Comparison of ENCODE assay signal across 31 cellular contexts in the genomic region with DNA sequence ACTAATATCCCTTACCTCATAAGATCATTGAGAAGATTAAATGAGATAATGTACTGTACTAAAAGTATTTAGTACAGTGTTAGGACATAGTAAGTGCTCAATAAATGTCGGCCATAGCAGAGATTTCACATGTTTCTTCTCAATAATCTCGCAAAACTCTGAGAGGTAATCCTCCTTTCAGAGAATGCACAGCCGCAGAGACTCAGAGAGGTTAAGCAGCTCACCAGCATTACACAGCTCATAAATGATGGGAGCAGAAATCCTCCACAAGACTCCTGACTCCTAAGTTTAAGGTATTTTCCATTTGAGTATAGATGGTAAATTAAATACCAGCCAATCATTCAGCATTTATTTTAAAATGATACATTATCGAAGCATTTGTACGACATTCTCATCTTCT. TPM values are rescaled to one million over a fixed set of nuclear protein-coding genes. Genes with fewer than 3 reads are reported as not detected.
"Had no signal": no experiment of that assay in that cellular context is flagged by ENCODE, and none has a peak within 500 bp of the region (broad histone marks: within the 10 kb centered on the region; RNA-seq: fewer than 3 reads in every experiment).

No MANE protein-coding gene starts in this region.

- H3K27ac Mint-ChIP-seq: activated B cell treated with CpG ODN at 0.5 μM for 24 hours; activated CD4-positive, alpha-beta memory T cell treated with anti-CD3 and anti-CD28 coated beads, Interleukin-2, amount 10 ng/mL, durations not matched to agents 7 days and 5 days; activated CD4-positive, alpha-beta T cell treated with anti-CD3 and anti-CD28 coated beads, Interleukin-2, amount 10 ng/mL, durations not matched to agents 7 days and 5 days; activated CD8-positive, alpha-beta memory T cell treated with anti-CD3 and anti-CD28 coated beads, Interleukin-2, amount 10 ng/mL, durations not matched to agents 7 days and 5 days; activated CD8-positive, alpha-beta T cell treated with anti-CD3 and anti-CD28 coated beads, Interleukin-2, amount 10 ng/mL, durations not matched to agents 7 days and 5 days; activated naive CD4-positive, alpha-beta T cell treated with anti-CD3 and anti-CD28 coated beads, Interleukin-2, amount 10 ng/mL, durations not matched to agents 7 days and 5 days; activated naive CD4-positive, alpha-beta T cell treated with anti-CD3 and anti-CD28 coated beads, Interleukin-2, amount 50 U/mL, for 24 hours; activated naive CD8-positive, alpha-beta T cell; activated naive CD8-positive, alpha-beta T cell treated with anti-CD3 and anti-CD28 coated beads, Interleukin-2, amount 10 ng/mL, durations not matched to agents 7 days and 5 days; activated naive CD8-positive, alpha-beta T cell treated with anti-CD3 and anti-CD28 coated beads, Interleukin-2, amount 50 U/mL, for 24 hours; activated T-helper 1 cell treated with anti-CD3 and anti-CD28 coated beads, Interleukin-12 subunit alpha, Interleukin-12 subunit beta, Interleukin-2, Interleukin-4 antibody, amounts not matched to agents 30 ng/mL and 10 ng/mL and 1 ng/mL, durations not matched to agents 14 hours and 24 hours and 36 hours; activated T-helper 17 cell treated with anti-CD3 and anti-CD28 coated beads, Interleukin-2, amount 50 U/mL, for 72 hours; T-helper 1 cell treated with Interleukin-12 subunit alpha and Interleukin-12 subunit beta and Interleukin-4 antibody, amounts not matched to agents 30 μg/mL and 1 μg/mL, for 36 hours; T-helper 2 cell treated with Interferon-gamma antibody and Interleukin-4, amounts not matched to agents 5 μg/mL and 100 μg/mL, for 36 hours had no signal

- H3K9me3 Mint-ChIP-seq: activated B cell treated with CpG ODN at 0.5 μM for 24 hours; activated CD4-positive, alpha-beta memory T cell treated with anti-CD3 and anti-CD28 coated beads, Interleukin-2, amount 10 ng/mL, durations not matched to agents 7 days and 5 days; activated CD4-positive, alpha-beta T cell treated with anti-CD3 and anti-CD28 coated beads, Interleukin-2, amount 10 ng/mL, durations not matched to agents 7 days and 5 days; activated naive CD4-positive, alpha-beta T cell treated with anti-CD3 and anti-CD28 coated beads, Interleukin-2, amount 10 ng/mL, durations not matched to agents 7 days and 5 days; activated naive CD4-positive, alpha-beta T cell treated with anti-CD3 and anti-CD28 coated beads, Interleukin-2, amount 50 U/mL, for 24 hours; activated naive CD8-positive, alpha-beta T cell treated with anti-CD3 and anti-CD28 coated beads, Interleukin-2, amount 10 ng/mL, durations not matched to agents 7 days and 5 days; activated naive CD8-positive, alpha-beta T cell treated with anti-CD3 and anti-CD28 coated beads, Interleukin-2, amount 50 U/mL, for 24 hours; activated T-cell treated with anti-CD3 and anti-CD28 coated beads, Interleukin-2, amount 50 U/mL, for 4 hours; activated T-cell treated with anti-CD3 and anti-CD28 coated beads, Interleukin-2, amount 50 U/mL, for 72 hours; activated T-helper 1 cell treated with anti-CD3 and anti-CD28 coated beads, Interleukin-12 subunit alpha, Interleukin-12 subunit beta, Interleukin-2, Interleukin-4 antibody, amounts not matched to agents 30 ng/mL and 10 ng/mL and 1 ng/mL, durations not matched to agents 14 hours and 24 hours and 36 hours; activated T-helper 17 cell treated with anti-CD3 and anti-CD28 coated beads, Interleukin-2, amount 50 U/mL, for 72 hours; central memory CD8-positive, alpha-beta T cell; T-helper 1 cell treated with Interleukin-12 subunit alpha and Interleukin-12 subunit beta and Interleukin-4 antibody, amounts not matched to agents 30 μg/mL and 1 μg/mL, for 36 hours; T-helper 2 cell treated with Interferon-gamma antibody and Interleukin-4, amounts not matched to agents 5 μg/mL and 100 μg/mL, for 36 hours had no signal

- H3K4me1 Mint-ChIP-seq: activated CD4-positive, alpha-beta T cell treated with anti-CD3 and anti-CD28 coated beads, Interleukin-2, amount 10 ng/mL, durations not matched to agents 7 days and 5 days; activated naive CD4-positive, alpha-beta T cell treated with anti-CD3 and anti-CD28 coated beads, Interleukin-2, amount 50 U/mL, for 24 hours; activated naive CD8-positive, alpha-beta T cell treated with anti-CD3 and anti-CD28 coated beads, Interleukin-2, amount 50 U/mL, for 24 hours; activated T-helper 17 cell treated with anti-CD3 and anti-CD28 coated beads, Interleukin-2, amount 50 U/mL, for 72 hours; central memory CD8-positive, alpha-beta T cell had no signal

- H3K27me3 ChIP-seq: ascending aorta, cardiac muscle cell had no signal

- DNase-seq: activated B cell treated with CpG ODN at 0.5 μM for 24 hours; activated CD4-positive, alpha-beta memory T cell treated with anti-CD3 and anti-CD28 coated beads, Interleukin-2, amount 10 ng/mL, durations not matched to agents 7 days and 5 days; activated CD4-positive, alpha-beta T cell treated with anti-CD3 and anti-CD28 coated beads for 4 hours; activated CD4-positive, alpha-beta T cell treated with anti-CD3 and anti-CD28 coated beads, Interleukin-2, amount 10 ng/mL, durations not matched to agents 7 days and 5 days; activated CD4-positive, alpha-beta T cell treated with anti-CD3 and anti-CD28 coated beads, Interleukin-2, amount 50 U/mL, for 48 hours; activated CD4-positive, CD25-positive, alpha-beta regulatory T cell treated with anti-CD3 and anti-CD28 coated beads, Interleukin-2, amount 50 U/mL, for 72 hours; activated CD8-positive, alpha-beta memory T cell treated with anti-CD3 and anti-CD28 coated beads for 24 hours; activated CD8-positive, alpha-beta memory T cell treated with anti-CD3 and anti-CD28 coated beads, Interleukin-2, amount 10 ng/mL, durations not matched to agents 7 days and 5 days; activated CD8-positive, alpha-beta T cell treated with anti-CD3 and anti-CD28 coated beads, Interleukin-2, amount 10 ng/mL, durations not matched to agents 7 days and 5 days; activated gamma-delta T cell; activated naive CD4-positive, alpha-beta T cell treated with anti-CD3 and anti-CD28 coated beads, Interleukin-2, amount 10 ng/mL, durations not matched to agents 7 days and 5 days; activated naive CD4-positive, alpha-beta T cell treated with Interleukin-2 at 50 U/mL for 16 hours; activated naive CD8-positive, alpha-beta T cell treated with anti-CD3 and anti-CD28 coated beads, Interleukin-2, amount 10 ng/mL, durations not matched to agents 7 days and 5 days; activated naive CD8-positive, alpha-beta T cell treated with anti-CD3 and anti-CD28 coated beads, Interleukin-2, amount 50 U/mL, for 24 hours; activated T-cell treated with anti-CD3 and anti-CD28 coated beads for 4 hours; activated T-cell treated with anti-CD3 and anti-CD28 coated beads, Interleukin-2, amount 50 U/mL, for 1 hour; activated T-cell treated with anti-CD3 and anti-CD28 coated beads, Interleukin-2, amount 50 U/mL, for 4 hours; activated T-cell treated with anti-CD3 and anti-CD28 coated beads, Interleukin-2, amount 50 U/mL, for 72 hours; amygdala; T-helper 9 cell had no signal

- H3K27me3 Mint-ChIP-seq: activated B cell treated with CpG ODN at 0.5 μM for 24 hours; activated naive CD4-positive, alpha-beta T cell treated with anti-CD3 and anti-CD28 coated beads, Interleukin-2, amount 50 U/mL, for 24 hours had no signal

- H3K36me3 Mint-ChIP-seq: activated CD8-positive, alpha-beta memory T cell treated with anti-CD3 and anti-CD28 coated beads, Interleukin-2, amount 10 ng/mL, durations not matched to agents 7 days and 5 days; activated naive CD4-positive, alpha-beta T cell treated with anti-CD3 and anti-CD28 coated beads, Interleukin-2, amount 10 ng/mL, durations not matched to agents 7 days and 5 days; activated naive CD4-positive, alpha-beta T cell treated with anti-CD3 and anti-CD28 coated beads, Interleukin-2, amount 50 U/mL, for 24 hours; activated naive CD8-positive, alpha-beta T cell; activated naive CD8-positive, alpha-beta T cell treated with anti-CD3 and anti-CD28 coated beads, Interleukin-2, amount 10 ng/mL, durations not matched to agents 7 days and 5 days had no signal

- H3K9me3 ChIP-seq: ascending aorta had no signal

- H3K36me3 ChIP-seq: cardiac muscle cell had no signal

- H3K27ac ChIP-seq: ascending aorta, cardiac muscle cell had no signal

- H3K4me1 ChIP-seq: ascending aorta had no signal

- FAIRE-seq: bronchial epithelial cell had no signal

- H3K4me3 ChIP-seq: ascending aorta, cardiac muscle cell had no signal

- H3K4me3 Mint-ChIP-seq: activated B cell treated with CpG ODN at 0.5 μM for 24 hours; activated CD4-positive, alpha-beta memory T cell treated with anti-CD3 and anti-CD28 coated beads, Interleukin-2, amount 10 ng/mL, durations not matched to agents 7 days and 5 days; activated CD4-positive, alpha-beta T cell treated with anti-CD3 and anti-CD28 coated beads, Interleukin-2, amount 10 ng/mL, durations not matched to agents 7 days and 5 days; activated CD8-positive, alpha-beta memory T cell treated with anti-CD3 and anti-CD28 coated beads, Interleukin-2, amount 10 ng/mL, durations not matched to agents 7 days and 5 days; activated CD8-positive, alpha-beta T cell treated with anti-CD3 and anti-CD28 coated beads, Interleukin-2, amount 10 ng/mL, durations not matched to agents 7 days and 5 days; activated naive CD4-positive, alpha-beta T cell treated with anti-CD3 and anti-CD28 coated beads, Interleukin-2, amount 10 ng/mL, durations not matched to agents 7 days and 5 days; activated naive CD4-positive, alpha-beta T cell treated with anti-CD3 and anti-CD28 coated beads, Interleukin-2, amount 50 U/mL, for 24 hours; activated naive CD8-positive, alpha-beta T cell; activated naive CD8-positive, alpha-beta T cell treated with anti-CD3 and anti-CD28 coated beads, Interleukin-2, amount 10 ng/mL, durations not matched to agents 7 days and 5 days; activated naive CD8-positive, alpha-beta T cell treated with anti-CD3 and anti-CD28 coated beads, Interleukin-2, amount 50 U/mL, for 24 hours; activated T-cell treated with anti-CD3 and anti-CD28 coated beads, Interleukin-2, amount 50 U/mL, for 4 hours; activated T-cell treated with anti-CD3 and anti-CD28 coated beads, Interleukin-2, amount 50 U/mL, for 72 hours; activated T-helper 1 cell treated with anti-CD3 and anti-CD28 coated beads, Interleukin-12 subunit alpha, Interleukin-12 subunit beta, Interleukin-2, Interleukin-4 antibody, amounts not matched to agents 30 ng/mL and 10 ng/mL and 1 ng/mL, durations not matched to agents 14 hours and 24 hours and 36 hours; activated T-helper 17 cell treated with anti-CD3 and anti-CD28 coated beads, Interleukin-2, amount 50 U/mL, for 72 hours; brain; central memory CD8-positive, alpha-beta T cell; T-helper 1 cell treated with Interleukin-12 subunit alpha and Interleukin-12 subunit beta and Interleukin-4 antibody, amounts not matched to agents 30 μg/mL and 1 μg/mL, for 36 hours; T-helper 2 cell treated with Interferon-gamma antibody and Interleukin-4, amounts not matched to agents 5 μg/mL and 100 μg/mL, for 36 hours had no signal

RNA-seq across cellular contexts. Expression of a gene that starts 45.6 kb away (rescaled TPM):
- polyA plus RNA-seq: cardiac muscle cell had no signal
